ENCODE assay signal across 8 cellular contexts in genomic region chr10:32346551-32347362, GRCh38. TPM values are rescaled to one million over a fixed set of nuclear protein-coding genes. Genes with fewer than 3 reads are reported as not detected.
DNase-seq lines count a peak whose midpoint lies in the region; ATAC-seq and TF ChIP-seq lines count a peak whose summit lies in the region.

EPC1 (minus strand) TSS chr10:32347158; CDS start chr10:32346915, 243 bp downstream.

- no peaks in the 10 kb centered on the region for H3K9me3 ChIP-seq in IMR-90 (ENCODE audit: control insufficient read depth, insufficient read depth, low read length)
- no peaks in the 10 kb centered on the region for H3K9me3 ChIP-seq in stomach smooth muscle (ENCODE audit: control insufficient read depth in 2 of 2, low read length in 2 of 2)

- no peaks in the 10 kb centered on the region for H3K27me3 ChIP-seq in IMR-90 (ENCODE audit: control insufficient read depth, insufficient read depth, low read length)
- no peaks in the 10 kb centered on the region for H3K27me3 ChIP-seq in stomach smooth muscle (ENCODE audit: control insufficient read depth in 1 of 2, insufficient read depth in 2 of 2, low read length in 2 of 2)

- intact Hi-C loops in IMR-90 (cut with micrococcal nuclease) = loop anchor here (1.0 to 10.0 kb wide), 5 partner anchors 74 to 658 kb away; no protein-coding TSS in a partner anchor

- peak within 1 kb of the TSS; percentile 96; the same call in 2 of the 3 replicates for H2BK15ac ChIP-seq in IMR-90 (ENCODE audit: low read depth, low read length)

- no peaks in the 10 kb centered on the region for H3K36me3 ChIP-seq in IMR-90 (ENCODE audit: control insufficient read depth, insufficient read depth, low read length)
- H3K36me3 ChIP-seq in stomach smooth muscle (ENCODE audit: control insufficient read depth in 2 of 2, insufficient read depth in 2 of 2, low read length in 2 of 2) = peaks cover 0 to 5% of the 10 kb centered on the region in 2 donors

- CTCF ChIA-PET in IMR-90 (lab: Yijun Ruan, JAX) (interaction anchor here (1.0 to 1.8 kb wide), 6 partner anchors 9 to 91 kb away, joined by 3 to 9 read pairs (median 6); no protein-coding TSS in a partner anchor), RWPE1 (lab: Yijun Ruan, JAX) (interaction anchor here (0.6 to 1.4 kb wide), 6 partner anchors 10 to 176 kb away, joined by 3 to 7 read pairs (median 3); no protein-coding TSS in a partner anchor)

- peak within 1 kb of the TSS; percentile 90 for H3K4me3 ChIP-seq in IMR-90 (ENCODE audit: insufficient read depth, low read depth, low read length)
- H3K4me3 ChIP-seq in fibroblast of villous mesenchyme (ENCODE audit: low read depth, low read length) = peak within 1 kb of the TSS; percentile 93
- peak within 1 kb of the TSS; percentile 95 to 96 for H3K4me3 ChIP-seq in stomach smooth muscle (ENCODE audit: low read length in 2 of 2)

- POLR2A ChIA-PET in IMR-90 (lab: Charles Lee; ENCODE audit: unreplicated experiment) = no interaction called here
- POLR2A ChIA-PET in RWPE1 (lab: Yijun Ruan, JAX; ENCODE audit: low non-redundant PET) = no interaction called here

- ATAC-seq in GM21529 (IDR thresholded peaks at IDR 0.05; ENCODE audit: unreplicated experiment) (peak; percentile 67), IMR-90 (ENCODE audit: low read depth) (peak; percentile 81)

- peak within 1 kb of the TSS; percentile 99 for H2AK9ac ChIP-seq in IMR-90 (replicated peaks; ENCODE audit: low read depth, low read length, poor library complexity)

- H3K9me3 Mint-ChIP-seq in neural crest cell = no peaks in the 10 kb centered on the region

- TF ChIP-seq RAD21 in IMR-90 (IDR thresholded peaks at IDR 0.05; ENCODE audit: low read length) = no peak

- H3K27ac ChIP-seq in IMR-90 (ENCODE audit: insufficient read depth, low read length) (peak within 1 kb of the TSS; percentile 99), RWPE1 (peak within 1 kb of the TSS; percentile 99), stomach smooth muscle (ENCODE audit: low read length) (peak within 1 kb of the TSS; percentile 100)

- peak within 1 kb of the TSS; percentile 100 for H3K56ac ChIP-seq in IMR-90 (ENCODE audit: extremely low read depth, insufficient read depth, low read length)

- WGBS in IMR-90 (ENCODE audit: extremely low coverage in 2 of 2, insufficient read length in 1 of 2), 2 experiments = 0% methylated on average over 23 of the region's 97 CpGs; no CpG with 5 or more reads in 1 of the 2 experiments

- peak within 1 kb of the TSS; percentile 14; the same call in 1 of the 2 replicates for H2BK20ac ChIP-seq in IMR-90 (ENCODE audit: low read depth, low read length)

- peak within 1 kb of the TSS; percentile 97 for H3K4me3 Mint-ChIP-seq in neural crest cell

- peaks cover 48% of the 10 kb centered on the region for H3K4me1 Mint-ChIP-seq in neural crest cell

- in situ Hi-C loops in IMR-90 (cut with MboI; ENCODE audit: low sequenced_read_pairs) = no loop called here

- H4K91ac ChIP-seq in IMR-90 (ENCODE audit: insufficient read depth, low read depth, low read length) = peak within 1 kb of the TSS; percentile 100

- H3K27ac Mint-ChIP-seq in neural crest cell (ENCODE audit: unreplicated experiment) = peak within 1 kb of the TSS; percentile 100

- no peaks in the 10 kb centered on the region for H3K9me1 ChIP-seq in IMR-90 (ENCODE audit: insufficient read depth, low read length)

- H4K8ac ChIP-seq in IMR-90 (ENCODE audit: low read depth in 2 of 2, low read length in 2 of 2) = peak within 1 kb of the TSS; percentile 100

- H4K5ac ChIP-seq in IMR-90 (ENCODE audit: low read depth, low read length) = peak within 1 kb of the TSS; percentile 100

- H2AK5ac ChIP-seq in IMR-90 (ENCODE audit: low read depth, low read length) = peak within 1 kb of the TSS; percentile 100

- DNase-seq in DMS79 treated with DMSO at 0.1 percent for 48 hours (lab: John Stamatoyannopoulos, UW) (peak; percentile 60), IMR-90 (peak; percentile 86), RWPE1 (ENCODE audit: low spot score) (peak; percentile 82), fibroblast of villous mesenchyme (ENCODE audit: low read depth) (peak; percentile 88), neural crest cell (ENCODE audit: low read depth, low spot score) (peak; percentile 73)
- DNase-seq in activated effector memory CD4-positive, alpha-beta T cell treated with anti-CD3 and anti-CD28 coated beads, Interleukin-2, amount 50 U/mL, for 16 hours = peak; percentile 96

- dilution Hi-C loops in IMR-90 (cut with HindIII; ENCODE audit: low sequenced_read_pairs, unreplicated experiment) = no loop called here

- H3K18ac ChIP-seq in IMR-90 (ENCODE audit: low read depth, low read length) = peak within 1 kb of the TSS; percentile 99

- no peaks in the 10 kb centered on the region for H3K36me3 Mint-ChIP-seq in neural crest cell (ENCODE audit: low read depth)

- H2AFZ ChIP-seq in IMR-90 (replicated peaks; ENCODE audit: low read length, poor library complexity) = peak within 1 kb of the TSS; percentile 96

- peak within 1 kb of the TSS; percentile 100 for H3K9ac ChIP-seq in IMR-90 (ENCODE audit: low read depth, low read length)
- peak within 1 kb of the TSS; percentile 100 for H3K9ac ChIP-seq in stomach smooth muscle (ENCODE audit: low read length in 2 of 2)

- H3K4me1 ChIP-seq in IMR-90 (ENCODE audit: control insufficient read depth, insufficient read depth, low read length) (no peaks in the 10 kb centered on the region; the same call in 1 of the 2 replicates), stomach smooth muscle (ENCODE audit: control insufficient read depth, insufficient read depth, low read length) (peaks cover 3% of the 10 kb centered on the region)

- peak within 1 kb of the TSS; percentile 98 for H3K4ac ChIP-seq in IMR-90 (ENCODE audit: low read depth, low read length)

- no peak for TF ChIP-seq CTCF in IMR-90 (conservative IDR thresholded peaks at IDR 0.05; ENCODE audit: low read depth, low read length)
- peak; percentile 53; the same call in 1 of the 2 replicates for TF ChIP-seq CTCF in RWPE1 (conservative IDR thresholded peaks at IDR 0.05; ENCODE audit: low read depth)
- TF ChIP-seq CTCF in fibroblast of villous mesenchyme (IDR thresholded peaks at IDR 0.05; ENCODE audit: insufficient read depth, low read depth, low read length) = no peak
- TF ChIP-seq CTCF in neural crest cell (conservative IDR thresholded peaks at IDR 0.05) = no peak

- BruUV-seq in IMR-90 (replicated peaks; lab: Mats Ljungman, UMichigan) = no TSS peak

- peak; percentile 97 for TF ChIP-seq POLR2A in IMR-90 (IDR thresholded peaks at IDR 0.05; ENCODE audit: low read depth, low read length)

- peaks cover 36% of the 10 kb centered on the region for H4K20me1 ChIP-seq in IMR-90 (ENCODE audit: insufficient read depth, low read length)

- peak within 1 kb of the TSS; percentile 99 for H2BK5ac ChIP-seq in IMR-90 (ENCODE audit: low read depth, low read length, poor library complexity, severe bottlenecking)

- H3K27me3 Mint-ChIP-seq in neural crest cell (ENCODE audit: low read depth) = no peaks in the 10 kb centered on the region

- peak within 1 kb of the TSS; percentile 98 for H3K14ac ChIP-seq in IMR-90 (replicated peaks; ENCODE audit: low read depth, low read length)

- H3K4me2 ChIP-seq in IMR-90 (ENCODE audit: low read depth, low read length) = peak within 1 kb of the TSS; percentile 95

- peak within 1 kb of the TSS; percentile 90 for H2BK120ac ChIP-seq in IMR-90 (ENCODE audit: low read depth, low read length)

- H3K79me1 ChIP-seq in IMR-90 (ENCODE audit: low read depth in 1 of 2, low read length in 2 of 2) = peaks cover 19 to 35% of the 10 kb centered on the region in 2 experiments; a peak in 3 of 4 replicates

- peak within 1 kb of the TSS; percentile 98 for H3K23ac ChIP-seq in IMR-90 (ENCODE audit: low read depth, low read length)

TF ChIP-seq in IMR-90, 13 proteins besides CTCF, POLR2A, EP300 and RAD21:
- TF ChIP-seq BHLHE40 (IDR thresholded peaks at IDR 0.05; ENCODE audit: low read depth, low read length) (peak; percentile 43), CHD1 (IDR thresholded peaks at IDR 0.05; ENCODE audit: low read depth, low read length) (no peak), MAZ (IDR thresholded peaks at IDR 0.05; ENCODE audit: borderline replicate concordance, low read depth, low read length) (peak; percentile 94), MXI1 (IDR thresholded peaks at IDR 0.05; ENCODE audit: borderline replicate concordance, low read depth, low read length) (peak; percentile 60; the same call in 1 of the 2 replicates)

RNA-seq across cellular contexts. Expression of gene EPC1, which starts in this region (rescaled TPM):
- 19.7 and 21.9 TPM in 2 replicates for total RNA-seq in IMR-90 (2012; rRNA removed)
- polyA plus RNA-seq in IMR-90 (2012; rRNA removed) = 20.8 and 23.5 TPM in 2 replicates
- 8.8 and 15.4 TPM in 2 replicates for polyA plus RNA-seq in IMR-90 (2012; cell fraction: cytosol; rRNA removed)
- polyA plus RNA-seq in IMR-90 (2012; cell fraction: nucleus; rRNA removed; ENCODE audit: low replicate concordance) = 32.6 and 102 TPM in 2 replicates
- 19.4 and 24.5 TPM in 2 replicates for total RNA-seq in fibroblast of villous mesenchyme
- total RNA-seq in neural crest cell = 44.4 and 48.4 TPM in 2 replicates

Comparison
In these comparisons a context has a peak if more than half of its experiments do, and no peak if none do; other contexts are left out.
1. Peak in every context shown above with its lines: DNase-seq, ATAC-seq, H3K4me3 ChIP-seq and H3K27ac ChIP-seq.